ENCODE assay signal across 21 cellular contexts in the genomic region with DNA sequence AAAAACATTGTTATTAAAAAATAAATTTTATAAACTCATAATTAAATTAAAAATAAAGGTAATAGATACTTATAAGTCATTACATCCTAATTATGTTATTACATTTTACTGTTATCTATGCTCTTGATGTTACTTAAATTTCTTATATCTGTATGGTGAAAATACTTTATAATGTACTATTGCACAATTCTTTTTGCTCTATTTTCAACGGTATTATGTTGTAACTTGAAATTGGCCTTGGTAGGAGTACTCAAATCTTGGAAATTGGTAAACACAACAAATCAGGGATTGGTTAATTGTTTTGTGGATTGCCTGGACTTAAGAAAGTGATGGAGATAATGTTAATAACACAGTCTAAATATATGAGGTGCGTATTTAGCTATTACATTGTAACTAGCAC.
DNase-seq lines count a peak whose midpoint lies in the region; ATAC-seq, FAIRE-seq and TF ChIP-seq lines count a peak whose summit lies in the region.
"Had no signal": no experiment of that assay in that cellular context is flagged by ENCODE, and none has a peak within 500 bp of the region (broad histone marks: within the 10 kb centered on the region; RNA-seq: fewer than 3 reads in every experiment).

No MANE protein-coding gene starts in this region.

- POLR2A ChIA-PET in HepG2 (lab: Yijun Ruan, JAX) (no interaction called here), K562 (lab: Yijun Ruan, JAX) (no interaction called here)

- H3K9me3 ChIP-seq in HepG2 (ENCODE audit: low read length) (peaks cover 5% of the 10 kb centered on the region; the same call in 1 of the 2 replicates), right lobe of liver (no peaks in the 10 kb centered on the region), K562 (replicated peaks; ENCODE audit: control insufficient read depth, insufficient read depth, low read depth, low read length) (no peaks in the 10 kb centered on the region)
- H3K9me3 ChIP-seq in effector memory CD4-positive, alpha-beta T cell (ENCODE audit: control insufficient read depth, low read length): no peaks in the 10 kb centered on the region
- H3K9me3 ChIP-seq: Caco-2 had no signal

- TF ChIP-seq RAD21 in HepG2 (CRISPR knock-in tag; IDR thresholded peaks at IDR 0.05): no peak
- TF ChIP-seq RAD21 in K562 (CRISPR knock-in tag; conservative IDR thresholded peaks at IDR 0.05 in 1 of 2, IDR thresholded peaks at IDR 0.05 in 1 of 2): no peak

- DNase-seq in HepG2 (ENCODE audit: low spot score) (no peak), right lobe of liver (no peak), RCC 7860 (ENCODE audit: low spot score) (no peak), K562 (ENCODE audit: extremely low read depth in 1 of 4, low spot score in 3 of 4) (no peak), coronary artery (ENCODE audit: low spot score) (no peak), CD1c-positive myeloid dendritic cell (ENCODE audit: extremely low spot score) (no peak)
- DNase-seq in effector memory CD4-positive, alpha-beta T cell: no peak
- DNase-seq: 8988T; C1 segment of cervical spinal cord; Caco-2; CD4-positive, CD25-positive, alpha-beta regulatory T cell; CD8-positive, alpha-beta T cell; DMS153; DND-41; GDM1; GM23248; H7 had no signal

- H3K79me2 ChIP-seq in HepG2 (ENCODE audit: insufficient read depth, low read length): no peaks in the 10 kb centered on the region
- no peaks in the 10 kb centered on the region for H3K79me2 ChIP-seq in K562 (ENCODE audit: control insufficient read depth, insufficient read depth, low read length)

- no peaks in the 10 kb centered on the region for H3K9me1 ChIP-seq in K562 (ENCODE audit: control insufficient read depth, insufficient read depth, low read length)

- in situ Hi-C loops in HepG2 (cut with HindIII; ENCODE audit: extremely low pct_ligation_motif_present, low pct_unique_long_range_greater_than_20kb): no loop called here
- in situ Hi-C loops in K562 (cut with MboI): no loop called here

- H2AFZ ChIP-seq in HepG2 (ENCODE audit: low read length) (no peak overlapping the region), K562 (ENCODE audit: low read depth, low read length) (no peak overlapping the region)
- H2AFZ ChIP-seq: GM23248 had no signal

- no TSS peak for BruUV-seq in HepG2 (replicated peaks; lab: Mats Ljungman, UMichigan)
- no TSS peak for BruUV-seq in K562 (replicated peaks; lab: Mats Ljungman, UMichigan)

- no peak for TF ChIP-seq CTCF in HepG2 (CRISPR knock-in tag; IDR thresholded peaks at IDR 0.05)
- TF ChIP-seq CTCF in right lobe of liver (IDR thresholded peaks at IDR 0.05): no peak
- TF ChIP-seq CTCF in K562 (IDR thresholded peaks at IDR 0.05 in 2 of 3, conservative IDR thresholded peaks at IDR 0.05 in 1 of 3; ENCODE audit: insufficient read depth in 2 of 3, low read depth in 1 of 3, low read length in 3 of 3): no peak
- TF ChIP-seq CTCF in coronary artery (IDR thresholded peaks at IDR 0.05): no peak

- H3K36me3 ChIP-seq in HepG2 (replicated peaks in 1 of 2; ENCODE audit: control insufficient read depth in 1 of 2, insufficient read depth in 2 of 2, low read length in 2 of 2) (no peaks in the 10 kb centered on the region), right lobe of liver (no peaks in the 10 kb centered on the region), K562 (ENCODE audit: control insufficient read depth, insufficient read depth, low read length) (no peaks in the 10 kb centered on the region)
- no peaks in the 10 kb centered on the region for H3K36me3 ChIP-seq in effector memory CD4-positive, alpha-beta T cell (ENCODE audit: control insufficient read depth, insufficient read depth, low read length)

- H3K4me1 ChIP-seq in HepG2 (ENCODE audit: insufficient read depth, low read length) (no peaks in the 10 kb centered on the region), right lobe of liver (no peaks in the 10 kb centered on the region), K562 (replicated peaks in 1 of 2; ENCODE audit: control insufficient read depth in 2 of 2, insufficient read depth in 2 of 2, low read length in 2 of 2) (no peaks in the 10 kb centered on the region)
- no peaks in the 10 kb centered on the region for H3K4me1 ChIP-seq in effector memory CD4-positive, alpha-beta T cell (ENCODE audit: control insufficient read depth, insufficient read depth, low read length, poor library complexity, severe bottlenecking)

- H3K27ac ChIP-seq in HepG2 (ENCODE audit: extremely low read length, insufficient read depth, low read length) (no peak overlapping the region), right lobe of liver (no peak overlapping the region), K562 (ENCODE audit: extremely low read depth, low read depth, low read length) (no peak overlapping the region), coronary artery (no peak overlapping the region)
- H3K27ac ChIP-seq in effector memory CD4-positive, alpha-beta T cell (ENCODE audit: insufficient read depth, low read length, poor library complexity, severe bottlenecking): no peak overlapping the region
- H3K27ac ChIP-seq: GM23248 had no signal

- no peak overlapping the region for H3K4me3 ChIP-seq in HepG2 (replicated peaks in 1 of 3; ENCODE audit: insufficient read depth in 1 of 3, low read depth in 2 of 3, low read length in 3 of 3)
- no peak overlapping the region for H3K4me3 ChIP-seq in right lobe of liver
- H3K4me3 ChIP-seq in K562: no peak overlapping the region
- no peak overlapping the region for H3K4me3 ChIP-seq in coronary artery
- no peak overlapping the region for H3K4me3 ChIP-seq in effector memory CD4-positive, alpha-beta T cell (ENCODE audit: insufficient read depth, low read depth, low read length, poor library complexity, severe bottlenecking)
- H3K4me3 ChIP-seq: GM12878, GM23248 had no signal

- H3K4me2 ChIP-seq in HepG2 (ENCODE audit: low read depth, low read length): no peak overlapping the region
- no peak overlapping the region for H3K4me2 ChIP-seq in K562 (ENCODE audit: insufficient read depth, low read length)

- H3K27me3 ChIP-seq in HepG2 (ENCODE audit: control insufficient read depth in 1 of 2, insufficient read depth in 2 of 2, low read length in 2 of 2) (no peaks in the 10 kb centered on the region; a peak in 1 of 5 replicates), right lobe of liver (no peaks in the 10 kb centered on the region), K562 (ENCODE audit: control insufficient read depth in 2 of 2, insufficient read depth in 2 of 2, low read length in 2 of 2) (no peaks in the 10 kb centered on the region)
- H3K27me3 ChIP-seq in effector memory CD4-positive, alpha-beta T cell (replicated peaks; ENCODE audit: control insufficient read depth, insufficient read depth, low read length, poor library complexity, severe bottlenecking): no peaks in the 10 kb centered on the region

- 32% methylated on average over 2 of the region's 2 CpGs for WGBS in HepG2 (ENCODE audit: low lambda C conversion rate)
- 50% methylated on average over 2 of the region's 2 CpGs for WGBS in right lobe of liver (ENCODE audit: insufficient coverage, low coverage, low lambda C conversion rate, missing lambda C conversion rate)
- 2% methylated on average over 2 of the region's 2 CpGs for WGBS in K562 (ENCODE audit: insufficient coverage, low coverage, missing lambda C conversion rate)

- H3K9ac ChIP-seq in HepG2 (ENCODE audit: insufficient read depth, low read depth, low read length) (no peak overlapping the region), K562 (ENCODE audit: insufficient read depth in 1 of 2, low read depth in 2 of 2, low read length in 2 of 2) (no peak overlapping the region)
- H3K9ac ChIP-seq: GM23248 had no signal

- intact Hi-C loops in HepG2 (cut with micrococcal nuclease; ENCODE audit: unreplicated experiment) (no loop called here), right lobe of liver (cut with DNase I) (no loop called here), K562 (cut with micrococcal nuclease) (no loop called here)

- TF ChIP-seq POLR2A in HepG2 (IDR thresholded peaks at IDR 0.05; ENCODE audit: insufficient read depth in 1 of 2, low read depth in 2 of 2, low read length in 2 of 2) (no peak), right lobe of liver (IDR thresholded peaks at IDR 0.05) (no peak), K562 (conservative IDR thresholded peaks at IDR 0.05) (no peak)

- FAIRE-seq in HepG2 (lab: Jason Lieb, UNC): no peak
- peak; percentile 74 for FAIRE-seq in RCC 7860 (lab: Jason Lieb, UNC)
- no peak for FAIRE-seq in K562 (lab: Jason Lieb, UNC)
- FAIRE-seq: GM12878, GM19239, H1 had no signal

- TF ChIP-seq EP300 in HepG2 (IDR thresholded peaks at IDR 0.05; ENCODE audit: low read depth in 2 of 2, low read length in 2 of 2) (no peak), HepG2 (CRISPR knock-in tag; IDR thresholded peaks at IDR 0.05; ENCODE audit: borderline replicate concordance) (no peak), K562 (IDR thresholded peaks at IDR 0.05; ENCODE audit: low read length) (no peak)

- CTCF ChIA-PET in HepG2 (lab: Yijun Ruan, JAX; ENCODE audit: low intra/inter-chr PET ratio, low total read pairs) (no interaction called here), K562 (lab: Yijun Ruan, JAX; ENCODE audit: low intra/inter-chr PET ratio) (no interaction called here)

- H4K20me1 ChIP-seq in HepG2 (ENCODE audit: insufficient read depth, low read length) (no peaks in the 10 kb centered on the region), K562 (replicated peaks; ENCODE audit: control insufficient read depth, insufficient read depth, low read length) (no peaks in the 10 kb centered on the region)

- no peak for ATAC-seq in HepG2
- ATAC-seq in right lobe of liver: no peak
- ATAC-seq in K562: no peak
- ATAC-seq: CD8-positive, alpha-beta T cell; GM12878; HCT116 had no signal

TF ChIP-seq in HepG2, 621 proteins besides CTCF, POLR2A, EP300 and RAD21 (continues in another document):
- peak; percentile 54; the same call in 1 of the 2 replicates for TF ChIP-seq CEBPB (IDR thresholded peaks at IDR 0.05; ENCODE audit: borderline replicate concordance, low read depth, low read length)

TF ChIP-seq in K562, 482 proteins besides CTCF, POLR2A, EP300 and RAD21:
- TF ChIP-seq CEBPB (tag; IDR thresholded peaks at IDR 0.05): peak; percentile 73
- no peak for TF ChIP-seq CEBPG (CRISPR knock-in tag; IDR thresholded peaks at IDR 0.05)
- TF ChIP-seq CEBPG (tag; conservative IDR thresholded peaks at IDR 0.05 in 1 of 2, IDR thresholded peaks at IDR 0.05 in 1 of 2): peak; percentile 25 to 88; a peak in 2 of 4 replicates
- TF ChIP-seq MAFG (tag; conservative IDR thresholded peaks at IDR 0.05): no peak
- TF ChIP-seq ETV6 (IDR thresholded peaks at IDR 0.05; ENCODE audit: borderline replicate concordance in 1 of 2, low read depth in 2 of 2, low read length in 1 of 2): no peak
- TF ChIP-seq ETV6 (CRISPR knock-in tag; IDR thresholded peaks at IDR 0.05; ENCODE audit: borderline replicate concordance): no peak
